21 cellular contexts compared by ENCODE assay signal in genomic region chr11:9144828-9145227, GRCh38. TPM values are rescaled to one million over a fixed set of nuclear protein-coding genes. Genes with fewer than 3 reads are reported as not detected.
A peak's percentile ranks its signal among the peaks of the same experiment; 100 is the strongest.
DNase-seq lines count a peak whose midpoint lies in the region; ATAC-seq and TF ChIP-seq lines count a peak whose summit lies in the region.
"Had no signal": no experiment of that assay in that cellular context is flagged by ENCODE, and none has a peak within 500 bp of the region (broad histone marks: within the 10 kb centered on the region; RNA-seq: fewer than 3 reads in every experiment).

No MANE protein-coding gene starts in this region.

- CTCF ChIA-PET in activated CD4-positive, alpha-beta T cell treated with anti-CD3 and anti-CD28 coated beads for 36 hours (lab: Charles Lee), result interaction anchor here (0.7 to 1.4 kb wide), 2 partner anchors 12 to 161 kb away, joined by 3 to 4 read pairs; no protein-coding TSS in a partner anchor
- CTCF ChIA-PET in T-cell (lab: Charles Lee), result no interaction called here

- peak overlapping the region; percentile 32 for H3K27ac Mint-ChIP-seq in activated CD4-positive, alpha-beta T cell treated with anti-CD3 and anti-CD28 coated beads for 36 hours
- H3K27ac Mint-ChIP-seq in T-cell (peak overlapping the region; percentile 26 to 30), osteocyte (ENCODE audit: unreplicated experiment) (peak overlapping the region; percentile 55)

- no peaks in the 10 kb centered on the region for H3K9me3 Mint-ChIP-seq in activated CD4-positive, alpha-beta T cell treated with anti-CD3 and anti-CD28 coated beads for 36 hours (ENCODE audit: low read depth)
- H3K9me3 Mint-ChIP-seq in T-cell, result no peaks in the 10 kb centered on the region
- no peaks in the 10 kb centered on the region for H3K9me3 Mint-ChIP-seq in osteocyte (ENCODE audit: unreplicated experiment)
- H3K9me3 Mint-ChIP-seq: neural crest cell had no signal

- no peak for TF ChIP-seq CTCF in osteocyte (IDR thresholded peaks at IDR 0.05)

- H3K4me3 Mint-ChIP-seq in activated CD4-positive, alpha-beta T cell treated with anti-CD3 and anti-CD28 coated beads for 36 hours, result no peak overlapping the region
- H3K4me3 Mint-ChIP-seq in T-cell (no peak overlapping the region), osteocyte (ENCODE audit: unreplicated experiment) (no peak overlapping the region)
- H3K4me3 Mint-ChIP-seq: neural crest cell had no signal

- peaks cover 19% of the 10 kb centered on the region for H3K4me1 Mint-ChIP-seq in activated CD4-positive, alpha-beta T cell treated with anti-CD3 and anti-CD28 coated beads for 36 hours
- H3K4me1 Mint-ChIP-seq in T-cell, result peaks cover 12 to 17% (median 16%) of the 10 kb centered on the region in 3 donors
- peaks cover 12% of the 10 kb centered on the region for H3K4me1 Mint-ChIP-seq in osteocyte (ENCODE audit: unreplicated experiment)
- H3K4me1 Mint-ChIP-seq: neural crest cell had no signal

- H3K27me3 Mint-ChIP-seq in activated CD4-positive, alpha-beta T cell treated with anti-CD3 and anti-CD28 coated beads for 36 hours, result no peaks in the 10 kb centered on the region
- H3K27me3 Mint-ChIP-seq in T-cell (no peaks in the 10 kb centered on the region), osteocyte (ENCODE audit: unreplicated experiment) (no peaks in the 10 kb centered on the region)

- POLR2A ChIA-PET in activated CD4-positive, alpha-beta T cell treated with anti-CD3 and anti-CD28 coated beads for 36 hours (lab: Charles Lee), result no interaction called here
- POLR2A ChIA-PET in T-cell (lab: Charles Lee), result interaction anchor here in 1 of 2 donors (0.7 kb wide), 1 partner anchor 35 kb away, joined by 3 read pairs; no protein-coding TSS in a partner anchor

- no peak for DNase-seq in activated CD4-positive, alpha-beta T cell treated with anti-CD3 and anti-CD28 coated beads for 36 hours
- DNase-seq in activated CD4-positive, alpha-beta T cell treated with anti-CD3 and anti-CD28 coated beads for 48 hours, result no peak
- DNase-seq in T-cell, result no peak
- no peak for DNase-seq in osteocyte (ENCODE audit: extremely low spot score, unreplicated experiment)
- no peak for DNase-seq in left lobe of liver (ENCODE audit: low spot score)
- no peak for DNase-seq in anterior cingulate cortex (lab: John Stamatoyannopoulos, UW)
- no peak for DNase-seq in middle frontal gyrus (ENCODE audit: extremely low spot score, low spot score)
- DNase-seq: activated CD4-positive, alpha-beta T cell treated with anti-CD3 and anti-CD28 coated beads for 4 hours; hippocampal formation; kidney; NCI-H1105 treated with DMSO at 0.1 percent for 48 hours; NCI-H82; Peyer's patch; small intestine; stimulated activated CD8-positive, alpha-beta memory T cell treated with anti-CD3 and anti-CD28 coated beads, Interleukin-4, amount 100 ng/mL, for 48 hours had no signal

- peak overlapping the region; percentile 90 for H3K27ac ChIP-seq in cingulate gyrus (ENCODE audit: low read depth, low read length)
- H3K27ac ChIP-seq: A549; BLaER1 treated with 17β-estradiol and CSF1 and Interleukin-3, amounts not matched to agents 10 nM and 100 nM; coronary artery; foreskin keratinocyte; Peyer's patch had no signal

- ATAC-seq in activated CD4-positive, alpha-beta T cell treated with anti-CD3 and anti-CD28 coated beads for 36 hours, result no peak
- ATAC-seq in T-cell (replicated peaks in 1 of 4) (no peak), left lobe of liver (no peak)
- ATAC-seq: A549, foreskin keratinocyte had no signal

- H3K36me3 Mint-ChIP-seq in activated CD4-positive, alpha-beta T cell treated with anti-CD3 and anti-CD28 coated beads for 36 hours (ENCODE audit: low read depth), result peaks cover 22% of the 10 kb centered on the region
- H3K36me3 Mint-ChIP-seq in T-cell, result peaks cover 61% of the 10 kb centered on the region
- H3K36me3 Mint-ChIP-seq in osteocyte (ENCODE audit: unreplicated experiment), result peaks cover 74% of the 10 kb centered on the region

- intact Hi-C loops in activated CD4-positive, alpha-beta T cell treated with anti-CD3 and anti-CD28 coated beads for 36 hours (cut with DNase I, micrococcal nuclease), result no loop called here

RNA-seq across cellular contexts. Expression of gene SCUBE2, which starts 53.4 kb away (rescaled TPM):
- total RNA-seq in activated CD4-positive, alpha-beta T cell treated with anti-CD3 and anti-CD28 coated beads for 36 hours, result not detected
- total RNA-seq in T-cell (1 to 10 TPM in 1 of 5 donors, under 1 TPM in 3, not detected in 1; 0.22 to 1.3 (median 0.77) TPM), osteocyte (1.9 and 3.3 TPM in 2 replicates), left lobe of liver (0.65 TPM)
